Comparison of ENCODE assay signal across 8 cellular contexts in the genomic region with DNA sequence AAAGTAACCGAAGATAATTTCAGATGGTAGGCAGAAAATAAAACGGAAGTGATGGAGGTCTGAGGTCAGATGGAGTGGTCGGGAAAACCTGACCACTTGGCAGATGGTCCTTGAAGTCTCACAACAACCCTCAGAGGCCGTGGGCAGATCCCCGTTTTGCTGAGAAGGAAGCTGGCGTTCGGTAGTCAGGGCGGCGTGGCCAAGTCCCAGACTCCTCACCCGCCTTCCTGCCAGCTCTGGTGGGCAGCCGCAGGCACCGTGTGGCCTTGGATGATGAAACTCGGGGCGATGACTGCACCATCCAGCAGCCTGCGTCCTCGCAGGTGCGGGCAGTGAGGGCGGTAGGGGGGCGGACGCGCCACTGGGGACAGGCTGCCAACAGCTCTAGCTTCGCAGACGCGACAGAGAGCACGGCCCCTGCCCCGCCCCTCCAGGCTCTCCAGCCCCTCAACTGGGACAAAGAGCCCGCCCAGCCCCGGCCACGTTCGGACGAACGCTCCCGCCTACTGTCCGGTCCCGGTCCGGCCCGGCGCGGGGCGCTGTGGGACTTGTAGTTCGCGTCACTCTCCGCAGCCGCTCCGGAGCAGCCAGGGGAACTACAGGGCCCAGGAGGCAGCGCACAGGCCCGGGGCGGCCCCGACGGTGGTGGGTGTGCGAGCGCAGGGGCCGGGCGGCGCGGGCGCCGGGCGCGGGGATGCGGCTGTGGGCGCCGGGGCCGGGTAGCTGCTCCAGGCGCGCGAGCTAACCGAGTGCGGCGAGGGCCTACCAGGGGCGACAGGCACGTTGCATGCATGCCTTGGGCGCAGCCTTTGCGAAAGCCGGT. TPM values are rescaled to one million over a fixed set of nuclear protein-coding genes. Genes with fewer than 3 reads are reported as not detected.
A peak's percentile ranks its signal among the peaks of the same experiment; 100 is the strongest.
DNase-seq lines count a peak whose midpoint lies in the region; ATAC-seq and TF ChIP-seq lines count a peak whose summit lies in the region.

A gene with protein sequence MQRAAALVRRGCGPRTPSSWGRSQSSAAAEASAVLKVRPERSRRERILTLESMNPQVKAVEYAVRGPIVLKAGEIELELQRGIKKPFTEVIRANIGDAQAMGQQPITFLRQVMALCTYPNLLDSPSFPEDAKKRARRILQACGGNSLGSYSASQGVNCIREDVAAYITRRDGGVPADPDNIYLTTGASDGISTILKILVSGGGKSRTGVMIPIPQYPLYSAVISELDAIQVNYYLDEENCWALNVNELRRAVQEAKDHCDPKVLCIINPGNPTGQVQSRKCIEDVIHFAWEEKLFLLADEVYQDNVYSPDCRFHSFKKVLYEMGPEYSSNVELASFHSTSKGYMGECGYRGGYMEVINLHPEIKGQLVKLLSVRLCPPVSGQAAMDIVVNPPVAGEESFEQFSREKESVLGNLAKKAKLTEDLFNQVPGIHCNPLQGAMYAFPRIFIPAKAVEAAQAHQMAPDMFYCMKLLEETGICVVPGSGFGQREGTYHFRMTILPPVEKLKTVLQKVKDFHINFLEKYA (plus strand): TSS at position 673 of the 823 bp plus-strand sequence. CDS start 354 bp downstream, outside the sequence.

- no peaks in the 10 kb centered on the region for H3K9me3 ChIP-seq in PC-9 (ENCODE audit: insufficient read depth, low read depth)
- H3K9me3 ChIP-seq in muscle layer of colon (ENCODE audit: low read length): no peaks in the 10 kb centered on the region

- H3K36me3 ChIP-seq in PC-9 (ENCODE audit: low read depth) (peaks cover 6% of the 10 kb centered on the region; the same call in 1 of the 2 replicates), muscle layer of colon (ENCODE audit: insufficient read depth, low read length) (no peaks in the 10 kb centered on the region)

- H3K27ac ChIP-seq in PC-9 (peak within 1 kb of the TSS; percentile 96), muscle layer of colon (ENCODE audit: low read depth, low read length) (peak within 1 kb of the TSS; percentile 10)

- H3K9me3 Mint-ChIP-seq in IgD-negative memory B cell: no peaks in the 10 kb centered on the region

- H3K4me3 Mint-ChIP-seq in IgD-negative memory B cell: peak within 1 kb of the TSS; percentile 75 to 98 (median 91)

- H3K27ac Mint-ChIP-seq in IgD-negative memory B cell: peak within 1 kb of the TSS in 2 of 3 donors; percentile 28 to 91

- TF ChIP-seq CTCF in PC-9 (conservative IDR thresholded peaks at IDR 0.05): no peak; the same call in 1 of the 2 replicates

- no TSS peak for BruUV-seq in PC-9 (replicated peaks; lab: Mats Ljungman, UMichigan)

- H3K9me2 ChIP-seq in PC-9 (ENCODE audit: insufficient read depth): no peaks in the 10 kb centered on the region

- H3F3A ChIP-seq in PC-9 (ENCODE audit: insufficient read depth, low read depth): peaks cover 4% of the 10 kb centered on the region; the same call in 1 of the 2 replicates

- H3K4me2 ChIP-seq in PC-9: peak within 1 kb of the TSS; percentile 84

- no peak within 1 kb of the TSS for H3K9ac ChIP-seq in muscle layer of colon (ENCODE audit: low read length)

- H3K79me2 ChIP-seq in PC-9 (ENCODE audit: low read depth): peaks cover 41% of the 10 kb centered on the region

- peaks cover 1% of the 10 kb centered on the region for H3K36me3 Mint-ChIP-seq in IgD-negative memory B cell

- peak; percentile 94 for ATAC-seq in GM21576 (IDR thresholded peaks at IDR 0.05; ENCODE audit: unreplicated experiment)
- peak; percentile 94 for ATAC-seq in esophagus mucosa

- peak; percentile 93 for DNase-seq in DMS53 treated with DMSO at 0.1 percent for 48 hours (lab: John Stamatoyannopoulos, UW; ENCODE audit: unreplicated experiment)
- DNase-seq in PC-9: peak; percentile 91 to 99
- peak; percentile 90 to 92 for DNase-seq in activated T-cell treated with anti-CD3 and anti-CD28 coated beads, Interleukin-2, amount 50 U/mL, for 48 hours
- peak; percentile 18 to 41 for DNase-seq in stimulated activated CD8-positive, alpha-beta memory T cell treated with anti-CD3 and anti-CD28 coated beads, Interleukin-7, amount 100 ng/mL, for 1 hour (ENCODE audit: low read depth in 2 of 2)

- H3K4me1 ChIP-seq in PC-9 (replicated peaks; ENCODE audit: insufficient read depth): peaks cover 27% of the 10 kb centered on the region
- H3K4me1 ChIP-seq in muscle layer of colon (ENCODE audit: insufficient read depth, low read length): peaks cover 10% of the 10 kb centered on the region

- peaks cover 4% of the 10 kb centered on the region for H3K27me3 Mint-ChIP-seq in IgD-negative memory B cell

- H2AFZ ChIP-seq in PC-9: peak within 1 kb of the TSS; percentile 79

- CTCF ChIA-PET in PC-9 (lab: Charles Lee): interaction anchor here (0.6 kb wide), 1 partner anchor 24 kb away, joined by 3 read pairs; no protein-coding TSS in a partner anchor

- intact Hi-C loops in PC-9 (cut with micrococcal nuclease; ENCODE audit: unreplicated experiment): loop anchor here (2.0 kb wide), 2 partner anchors 19 to 195 kb away; partner anchors contain the start of genes ORC6 and VPS35

- H3K4me3 ChIP-seq in PC-9 (peak within 1 kb of the TSS; percentile 82), muscle layer of colon (ENCODE audit: low read depth in 1 of 2, low read length in 2 of 2) (peak within 1 kb of the TSS; percentile 43 to 75)

- no peaks in the 10 kb centered on the region for H3K27me3 ChIP-seq in PC-9 (ENCODE audit: insufficient read depth, low read depth)
- H3K27me3 ChIP-seq in muscle layer of colon (ENCODE audit: control insufficient read depth in 1 of 2, insufficient read depth in 2 of 2, low read length in 2 of 2): no peaks in the 10 kb centered on the region

- H4K20me1 ChIP-seq in PC-9 (ENCODE audit: insufficient read depth): peaks cover 33% of the 10 kb centered on the region

- peaks cover 2 to 6% (median 3%) of the 10 kb centered on the region in 3 donors for H3K4me1 Mint-ChIP-seq in IgD-negative memory B cell

- POLR2A ChIA-PET in PC-9 (lab: Charles Lee; ENCODE audit: unreplicated experiment): interaction anchor here (0.6 to 1.1 kb wide), 7 partner anchors 20 to 579 kb away, joined by 3 to 16 read pairs (median 4); no protein-coding TSS in a partner anchor

RNA-seq across cellular contexts. Expression of the gene that starts here (rescaled TPM):
- 5.0 TPM for polyA plus RNA-seq in IgD-negative memory B cell
- 52.8 and 67.2 TPM in 2 replicates for total RNA-seq in PC-9 (2021)
- 92.0 TPM for total RNA-seq in esophagus mucosa

Comparison
In these comparisons a context has a peak if more than half of its experiments do, and no peak if none do; other contexts are left out.
1. Peak in every context shown above with its lines: DNase-seq, ATAC-seq, H3K4me3 ChIP-seq and H3K27ac ChIP-seq.
2. DNase-seq: peak in every context shown above with its lines; median percentile 95 in PC-9; 93 in DMS53 treated with DMSO at 0.1 percent for 48 hours; 91 in activated T-cell treated with anti-CD3 and anti-CD28 coated beads, Interleukin-2, amount 50 U/mL, for 48 hours; 30 in stimulated activated CD8-positive, alpha-beta memory T cell treated with anti-CD3 and anti-CD28 coated beads, Interleukin-7, amount 100 ng/mL, for 1 hour.